Comparison of ENCODE assay signal across 28 cellular contexts in genomic region chr20:9647741-9648140, GRCh38.
"Had no signal": no experiment of that assay in that cellular context is flagged by ENCODE, and none has a peak within 500 bp of the region (broad histone marks: within the 10 kb centered on the region; RNA-seq: fewer than 3 reads in every experiment).

No MANE protein-coding gene starts in this region.

- H3K4me1 Mint-ChIP-seq: naive thymus-derived CD8-positive, alpha-beta T cell; stimulated activated effector memory CD8-positive, alpha-beta T cell treated with anti-CD3 and anti-CD28 coated beads, Interleukin-12 subunit alpha, Interleukin-12 subunit beta, amount 100 ng/mL, for 72 hours; stimulated activated naive B cell treated with anti-CD40 and anti-IgM and Interleukin-4, amounts not matched to agents 10 μg/mL and 1 μg/mL and 100 μg/mL, for 72 hours had no signal

- H3K9ac ChIP-seq: parathyroid adenoma had no signal

- H3K27ac ChIP-seq: ovary, parathyroid adenoma, psoas muscle, right lobe of liver, sigmoid colon, stomach, thoracic aorta, thyroid gland, tibial nerve, upper lobe of left lung, vagina had no signal

- H3K36me3 ChIP-seq: ovary, right lobe of liver, sigmoid colon, stomach, thoracic aorta, thyroid gland, tibial nerve, upper lobe of left lung, vagina had no signal

- H3K9me3 Mint-ChIP-seq: natural killer cell treated with Interleukin-12 subunit alpha and Interleukin-12 subunit beta and Interleukin-15 and Interleukin-18, amount 100 ng/mL, for 72 hours; nephron progenitor cell; neural crest cell; stimulated activated effector memory CD8-positive, alpha-beta T cell treated with anti-CD3 and anti-CD28 coated beads, Interleukin-12 subunit alpha, Interleukin-12 subunit beta, amount 100 ng/mL, for 72 hours; stimulated activated naive B cell treated with anti-CD40 and anti-IgM and Interleukin-4, amounts not matched to agents 10 μg/mL and 1 μg/mL and 100 μg/mL, for 72 hours; stimulated activated naive CD8-positive, alpha-beta T cell treated with anti-CD3 and anti-CD28 coated beads, Interleukin-15, Interleukin-2, amounts not matched to agents 100 ng/mL and 50 ng/mL, for 24 hours had no signal

- H2AFZ ChIP-seq: parathyroid adenoma had no signal

- DNase-seq: naive thymus-derived CD8-positive, alpha-beta T cell; nephron progenitor cell; occipital lobe; ovary; psoas muscle; right cardiac atrium; right lobe of liver; sigmoid colon; small intestine; stimulated activated CD4-positive, alpha-beta T cell treated with anti-CD3 and anti-CD28 coated beads, Interleukin-15, amount 100 ng/mL, for 24 hours; stimulated activated CD4-positive, alpha-beta T cell treated with anti-CD3 and anti-CD28 coated beads, Interleukin-2, amount 100 ng/mL, for 24 hours; stimulated activated CD4-positive, alpha-beta T cell treated with anti-CD3 and anti-CD28 coated beads, Interleukin-2, amount 100 ng/mL, for 48 hours; stimulated activated CD4-positive, alpha-beta T cell treated with anti-CD3 and anti-CD28 coated beads, Interleukin-4, amount 100 ng/mL, for 24 hours; stimulated activated naive B cell treated with anti-CD40 and anti-IgM and Interleukin-4, amounts not matched to agents 10 μg/mL and 1 μg/mL and 100 μg/mL, for 72 hours; stimulated activated naive CD4-positive, alpha-beta T cell treated with Interleukin-2 at 50 U/mL for 16 hours; stomach; thyroid gland; trophoblast cell; upper lobe of left lung had no signal

- H3K4me1 ChIP-seq: parathyroid adenoma, psoas muscle, right lobe of liver, sigmoid colon, stomach, thyroid gland, tibial nerve, upper lobe of left lung, vagina had no signal

- H3K27me3 ChIP-seq: ovary, right lobe of liver, sigmoid colon, stomach, thyroid gland, tibial nerve, upper lobe of left lung, vagina had no signal

- H3K27ac Mint-ChIP-seq: naive thymus-derived CD8-positive, alpha-beta T cell; natural killer cell treated with Interleukin-12 subunit alpha and Interleukin-12 subunit beta and Interleukin-15 and Interleukin-18, amount 100 ng/mL, for 72 hours; nephron progenitor cell; progenitor cell of endocrine pancreas; stimulated activated effector memory CD8-positive, alpha-beta T cell treated with anti-CD3 and anti-CD28 coated beads, Interleukin-12 subunit alpha, Interleukin-12 subunit beta, amount 100 ng/mL, for 72 hours; stimulated activated naive B cell treated with anti-CD40 and anti-IgM and Interleukin-4, amounts not matched to agents 10 μg/mL and 1 μg/mL and 100 μg/mL, for 72 hours; stimulated activated naive CD8-positive, alpha-beta T cell treated with anti-CD3 and anti-CD28 coated beads, Interleukin-15, Interleukin-2, amounts not matched to agents 100 ng/mL and 50 ng/mL, for 24 hours had no signal

- H3K4me3 ChIP-seq: ovary, psoas muscle, right lobe of liver, sigmoid colon, stomach, thoracic aorta, thyroid gland, tibial nerve, upper lobe of left lung, vagina had no signal

- H3K27me3 Mint-ChIP-seq: natural killer cell treated with Interleukin-12 subunit alpha and Interleukin-12 subunit beta and Interleukin-15 and Interleukin-18, amount 100 ng/mL, for 72 hours; progenitor cell of endocrine pancreas; stimulated activated naive B cell treated with anti-CD40 and anti-IgM and Interleukin-4, amounts not matched to agents 10 μg/mL and 1 μg/mL and 100 μg/mL, for 72 hours; stimulated activated naive CD8-positive, alpha-beta T cell treated with anti-CD3 and anti-CD28 coated beads, Interleukin-15, Interleukin-2, amounts not matched to agents 100 ng/mL and 50 ng/mL, for 24 hours had no signal

- H3K36me3 Mint-ChIP-seq: naive thymus-derived CD8-positive, alpha-beta T cell; natural killer cell treated with Interleukin-12 subunit alpha and Interleukin-12 subunit beta and Interleukin-15 and Interleukin-18, amount 100 ng/mL, for 72 hours; stimulated activated effector memory CD8-positive, alpha-beta T cell treated with anti-CD3 and anti-CD28 coated beads, Interleukin-12 subunit alpha, Interleukin-12 subunit beta, amount 100 ng/mL, for 72 hours; stimulated activated naive B cell treated with anti-CD40 and anti-IgM and Interleukin-4, amounts not matched to agents 10 μg/mL and 1 μg/mL and 100 μg/mL, for 72 hours had no signal

- H3K9me3 ChIP-seq: ovary, psoas muscle, right lobe of liver, sigmoid colon, stomach, thoracic aorta, thyroid gland, tibial nerve, upper lobe of left lung, vagina had no signal

- H3K4me3 Mint-ChIP-seq: naive thymus-derived CD8-positive, alpha-beta T cell; natural killer cell treated with Interleukin-12 subunit alpha and Interleukin-12 subunit beta and Interleukin-15 and Interleukin-18, amount 100 ng/mL, for 72 hours; nephron progenitor cell; neural crest cell; stimulated activated effector memory CD8-positive, alpha-beta T cell treated with anti-CD3 and anti-CD28 coated beads, Interleukin-12 subunit alpha, Interleukin-12 subunit beta, amount 100 ng/mL, for 72 hours; stimulated activated naive B cell treated with anti-CD40 and anti-IgM and Interleukin-4, amounts not matched to agents 10 μg/mL and 1 μg/mL and 100 μg/mL, for 72 hours; stimulated activated naive CD8-positive, alpha-beta T cell treated with anti-CD3 and anti-CD28 coated beads, Interleukin-15, Interleukin-2, amounts not matched to agents 100 ng/mL and 50 ng/mL, for 24 hours had no signal

- H3K79me2 ChIP-seq: parathyroid adenoma had no signal
